10 cellular contexts compared by ENCODE assay signal in genomic region chr6:113654396-113654795, GRCh38.
DNase-seq lines count a peak whose midpoint lies in the region; ATAC-seq, FAIRE-seq and TF ChIP-seq lines count a peak whose summit lies in the region.
"Had no signal": no experiment of that assay in that cellular context is flagged by ENCODE, and none has a peak within 500 bp of the region (broad histone marks: within the 10 kb centered on the region; RNA-seq: fewer than 3 reads in every experiment).

No MANE protein-coding gene starts in this region.

- H3K23me2 ChIP-seq in H9 (ENCODE audit: insufficient read length, low read depth, low read length, poor library complexity, severe bottlenecking): no peaks in the 10 kb centered on the region

- H3K27ac Mint-ChIP-seq in CD4-positive, alpha-beta memory T cell: peak overlapping the region in 1 of 7 donors; percentile 26
- no peak overlapping the region for H3K27ac Mint-ChIP-seq in H9

- H4K5ac ChIP-seq in H9 (ENCODE audit: insufficient read length, low read depth, low read length): no peak overlapping the region

- H3K9me3 ChIP-seq in HCT116 (ENCODE audit: control insufficient read depth in 1 of 2, insufficient read depth in 1 of 2, low read depth in 1 of 2, low read length in 2 of 2) (no peaks in the 10 kb centered on the region), GM12878 (replicated peaks; ENCODE audit: control insufficient read depth, insufficient read depth, low read length) (no peaks in the 10 kb centered on the region; the same call in 2 of the 3 replicates), H9 (ENCODE audit: control insufficient read depth, low read depth, low read length) (no peaks in the 10 kb centered on the region)
- H3K9me3 ChIP-seq in CD4-positive, alpha-beta memory T cell (ENCODE audit: control insufficient read depth in 1 of 2, low read length in 2 of 2): no peaks in the 10 kb centered on the region

- H4K20me1 ChIP-seq in HCT116 (ENCODE audit: insufficient read depth) (no peaks in the 10 kb centered on the region), GM12878 (ENCODE audit: control insufficient read depth, insufficient read depth) (no peaks in the 10 kb centered on the region), H9 (ENCODE audit: control insufficient read depth, insufficient read depth, insufficient read length) (no peaks in the 10 kb centered on the region)

- H3K4me1 ChIP-seq in HCT116 (ENCODE audit: control insufficient read depth in 1 of 2, insufficient read depth in 2 of 2, low read length in 2 of 2) (peaks cover 0 to 7% of the 10 kb centered on the region in 2 experiments; a peak in 2 of 4 replicates), GM12878 (ENCODE audit: control insufficient read depth, insufficient read depth, low read length) (peaks cover 45% of the 10 kb centered on the region), H9 (ENCODE audit: insufficient read depth, low read length) (no peaks in the 10 kb centered on the region; the same call in 1 of the 2 replicates)
- H3K4me1 ChIP-seq in CD4-positive, alpha-beta memory T cell (ENCODE audit: insufficient read depth, low read length): no peaks in the 10 kb centered on the region

- RAD21 ChIA-PET in HCT116 (lab: Charles Lee; ENCODE audit: low non-redundant PET in 1 of 2, low total read pairs in 2 of 2, uncharacterized antibody in 2 of 2, unreplicated experiment in 2 of 2): no interaction called here
- RAD21 ChIA-PET in GM12878 (lab: Charles Lee; ENCODE audit: unreplicated experiment): interaction anchor here (1.5 to 3.1 kb wide), 4 partner anchors 7 to 30 kb away, joined by 3 to 11 read pairs (median 8); no protein-coding TSS in a partner anchor

- no peak overlapping the region for H3K4ac ChIP-seq in H9 (ENCODE audit: low read depth, low read length)

- in situ Hi-C loops in GM12878 (cut with MboI): no loop called here

- H3T11ph ChIP-seq in H9 (ENCODE audit: low read length): no peak overlapping the region

- H3K9ac ChIP-seq in HCT116 (ENCODE audit: low read length) (no peak overlapping the region), GM12878 (ENCODE audit: control insufficient read depth, insufficient read depth, low read length) (no peak overlapping the region), H9 (ENCODE audit: extremely low read depth, insufficient read length, low read length) (no peak overlapping the region)

- no peaks in the 10 kb centered on the region for H3K27me3 ChIP-seq in HCT116 (ENCODE audit: insufficient read depth, low read length)
- no peaks in the 10 kb centered on the region for H3K27me3 ChIP-seq in GM12878 (replicated peaks in 1 of 2; ENCODE audit: control insufficient read depth in 2 of 2, insufficient read depth in 2 of 2, low read length in 1 of 2)
- no peaks in the 10 kb centered on the region for H3K27me3 ChIP-seq in CD4-positive, alpha-beta memory T cell (ENCODE audit: insufficient read depth, low read length)
- H3K27me3 ChIP-seq in H9 (ENCODE audit: insufficient read depth, low read length): no peaks in the 10 kb centered on the region

- H2BK15ac ChIP-seq in H9 (ENCODE audit: low read depth, low read length): no peak overlapping the region

- H2AK5ac ChIP-seq in H9 (ENCODE audit: insufficient read length, low read length): no peak overlapping the region

- H3K36me3 ChIP-seq in HCT116 (ENCODE audit: control insufficient read depth in 1 of 2, insufficient read depth in 2 of 2, low read length in 2 of 2) (no peaks in the 10 kb centered on the region), GM12878 (ENCODE audit: control insufficient read depth in 2 of 2, insufficient read depth in 2 of 2, low read length in 1 of 2) (no peaks in the 10 kb centered on the region)
- no peaks in the 10 kb centered on the region for H3K36me3 ChIP-seq in CD4-positive, alpha-beta memory T cell (ENCODE audit: insufficient read depth, low read length)

- H3K18ac ChIP-seq in H9 (ENCODE audit: insufficient read length, low read depth, low read length): no peak overlapping the region

- H3K79me2 ChIP-seq in HCT116 (ENCODE audit: insufficient read depth, low read length) (no peaks in the 10 kb centered on the region), GM12878 (ENCODE audit: control insufficient read depth, insufficient read depth, low read length) (no peaks in the 10 kb centered on the region), H9 (ENCODE audit: insufficient read depth, low read length) (no peaks in the 10 kb centered on the region)

- H2BK5ac ChIP-seq in H9 (ENCODE audit: insufficient read length, low read length): no peak overlapping the region

- SMC1A ChIA-PET in GM12878 (lab: Charles Lee; ENCODE audit: uncharacterized antibody, unreplicated experiment): interaction anchor here (1.8 to 19.1 kb wide), 5 partner anchors 10 to 29 kb away, joined by 5 to 234 read pairs (median 9); no protein-coding TSS in a partner anchor

- peak; percentile 82 for ATAC-seq in HCT116
- ATAC-seq in GM12878: no peak
- ATAC-seq in GM21723 (IDR thresholded peaks at IDR 0.05; ENCODE audit: unreplicated experiment): no peak
- ATAC-seq in GM21786 (IDR thresholded peaks at IDR 0.05; ENCODE audit: unreplicated experiment): no peak

- peak overlapping the region; percentile 17; the same call in 1 of the 2 replicates for H3K4me2 ChIP-seq in HCT116 (ENCODE audit: low read length)
- no peak overlapping the region for H3K4me2 ChIP-seq in GM12878 (ENCODE audit: control insufficient read depth, insufficient read depth)
- no peak overlapping the region for H3K4me2 ChIP-seq in H9 (ENCODE audit: insufficient read depth, insufficient read length, low read length)

- H3K23ac ChIP-seq in H9 (ENCODE audit: insufficient read length, low read depth, low read length): no peak overlapping the region

- H2AFZ ChIP-seq in HCT116 (ENCODE audit: low read depth, low read length, poor library complexity, severe bottlenecking) (peak overlapping the region; percentile 28), GM12878 (ENCODE audit: control insufficient read depth, low read depth, low read length) (peak overlapping the region; percentile 51), H9 (ENCODE audit: low read length) (no peak overlapping the region)

- no peak overlapping the region for H3K56ac ChIP-seq in H9 (ENCODE audit: insufficient read length, low read depth, low read length)

- no peak overlapping the region for H4K8ac ChIP-seq in H9 (replicated peaks; ENCODE audit: insufficient read length, low read depth, low read length)

- H2BK120ac ChIP-seq in H9 (ENCODE audit: low read depth, low read length, poor library complexity, severe bottlenecking): no peak overlapping the region

- no peaks in the 10 kb centered on the region for H3K9me2 ChIP-seq in HCT116 (ENCODE audit: insufficient read depth)

- H4K91ac ChIP-seq in H9 (ENCODE audit: insufficient read length, low read depth, low read length): no peak overlapping the region

- TF ChIP-seq CTCF in HCT116 (IDR thresholded peaks at IDR 0.05 in 2 of 3, conservative IDR thresholded peaks at IDR 0.05 in 1 of 3; ENCODE audit: borderline replicate concordance in 1 of 3, insufficient read depth in 1 of 3, low read depth in 2 of 3, low read length in 2 of 3) (no peak), GM12878 (IDR thresholded peaks at IDR 0.05 in 2 of 3, conservative IDR thresholded peaks at IDR 0.05 in 1 of 3; ENCODE audit: control insufficient read depth in 2 of 3, extremely low read depth in 1 of 3, insufficient read depth in 1 of 3, low read depth in 3 of 3, low read length in 3 of 3) (no peak), H9 (conservative IDR thresholded peaks at IDR 0.05) (no peak)

- no peaks in the 10 kb centered on the region for H3K9me3 Mint-ChIP-seq in CD4-positive, alpha-beta memory T cell
- H3K9me3 Mint-ChIP-seq in H9: no peaks in the 10 kb centered on the region
- H3K9me3 Mint-ChIP-seq: memory B cell had no signal

- DNase-seq in HCT116 (ENCODE audit: low read depth, low spot score) (peak; percentile 41), GM12878 (ENCODE audit: low read depth, low spot score) (no peak), hippocampal formation (lab: John Stamatoyannopoulos, UW) (peak; percentile 42 to 53), H9 (no peak)
- DNase-seq in CD4-positive, alpha-beta memory T cell: no peak
- DNase-seq: activated naive CD4-positive, alpha-beta T cell treated with Interleukin-2 at 50 U/mL for 16 hours had no signal

- peaks cover 0 to 1% of the 10 kb centered on the region in 2 donors for H3K27me3 Mint-ChIP-seq in CD4-positive, alpha-beta memory T cell
- H3K27me3 Mint-ChIP-seq in H9 (ENCODE audit: low read depth): no peaks in the 10 kb centered on the region; the same call in 1 of the 2 replicates
- H3K27me3 Mint-ChIP-seq: memory B cell had no signal

- BruUV-seq in HCT116 (replicated peaks; lab: Mats Ljungman, UMichigan) (no TSS peak), GM12878 (replicated peaks; lab: Mats Ljungman, UMichigan) (no TSS peak)

- no peak overlapping the region for H3K4me3 Mint-ChIP-seq in CD4-positive, alpha-beta memory T cell
- no peak overlapping the region for H3K4me3 Mint-ChIP-seq in H9
- H3K4me3 Mint-ChIP-seq: memory B cell had no signal

- POLR2A ChIA-PET in HCT116 (lab: Charles Lee) (no interaction called here), GM12878 (lab: Charles Lee) (no interaction called here)
- POLR2A ChIA-PET in CD4-positive, alpha-beta memory T cell (lab: Charles Lee; ENCODE audit: partially characterized antibody): no interaction called here

- TF ChIP-seq POLR2A in HCT116 (IDR thresholded peaks at IDR 0.05; ENCODE audit: borderline replicate concordance, extremely low read depth, insufficient read depth, insufficient read length) (no peak), GM12878 (IDR thresholded peaks at IDR 0.05; ENCODE audit: low read depth, low read length) (no peak)

- no peaks in the 10 kb centered on the region for H3K4me1 Mint-ChIP-seq in CD4-positive, alpha-beta memory T cell
- peaks cover 16% of the 10 kb centered on the region in 2 experiments for H3K4me1 Mint-ChIP-seq in H9

- H3K36me3 Mint-ChIP-seq in CD4-positive, alpha-beta memory T cell: no peaks in the 10 kb centered on the region
- H3K36me3 Mint-ChIP-seq in H9 (ENCODE audit: insufficient read depth in 1 of 3, low read depth in 3 of 3): no peaks in the 10 kb centered on the region
- H3K36me3 Mint-ChIP-seq: memory B cell had no signal

- no peaks in the 10 kb centered on the region for H3K79me1 ChIP-seq in H9 (ENCODE audit: insufficient read depth, low read depth, low read length, poor library complexity, severe bottlenecking)

- no peak overlapping the region for H3K14ac ChIP-seq in H9 (ENCODE audit: insufficient read depth, low read length)

- CTCF ChIA-PET in HCT116 (lab: Charles Lee) (no interaction called here), GM12878 (lab: Yijun Ruan, JAX) (interaction anchor here (1.2 to 2.2 kb wide), 3 partner anchors 8 to 350 kb away, joined by 3 to 9 read pairs (median 4); no protein-coding TSS in a partner anchor)
- CTCF ChIA-PET in CD4-positive, alpha-beta memory T cell (lab: Charles Lee; ENCODE audit: partially characterized antibody): no interaction called here

- H2BK20ac ChIP-seq in H9 (ENCODE audit: low read depth, low read length, poor library complexity, severe bottlenecking): no peak overlapping the region

- no peak overlapping the region for H3K27ac ChIP-seq in HCT116 (ENCODE audit: low read depth, low read length)
- peak overlapping the region; percentile 58; the same call in 1 of the 2 replicates for H3K27ac ChIP-seq in GM12878 (ENCODE audit: control insufficient read depth, insufficient read depth)
- H3K27ac ChIP-seq in skin epidermis: peak overlapping the region in 12 of 21 experiments; percentile 6 to 71 (median 60)
- no peak overlapping the region for H3K27ac ChIP-seq in CD4-positive, alpha-beta memory T cell (ENCODE audit: low read depth, low read length)
- H3K27ac ChIP-seq in H9 (ENCODE audit: insufficient read length, low read depth, low read length): no peak overlapping the region

- TF ChIP-seq EP300 in GM12878 (IDR thresholded peaks at IDR 0.05; ENCODE audit: borderline replicate concordance in 1 of 2, control insufficient read depth in 1 of 2, low read depth in 2 of 2, low read length in 2 of 2): no peak

- no peak for FAIRE-seq in GM12878 (lab: Jason Lieb, UNC)

- intact Hi-C loops in HCT116 (cut with micrococcal nuclease): no loop called here
- intact Hi-C loops in GM12878 (cut with micrococcal nuclease; ENCODE audit: unreplicated experiment): no loop called here
- intact Hi-C loops in CD4-positive, alpha-beta memory T cell (cut with micrococcal nuclease): no loop called here

- TF ChIP-seq RAD21 in HCT116 (IDR thresholded peaks at IDR 0.05; ENCODE audit: low read depth): peak; percentile 19
- TF ChIP-seq RAD21 in GM12878 (IDR thresholded peaks at IDR 0.05; ENCODE audit: insufficient read depth, low read depth, low read length): no peak

- H2BK12ac ChIP-seq in H9 (ENCODE audit: insufficient read length, low read depth, low read length): no peak overlapping the region

- H3K4me3 ChIP-seq in HCT116 (replicated peaks in 1 of 2; ENCODE audit: low read depth in 1 of 2, low read length in 2 of 2) (no peak overlapping the region), GM12878 (no peak overlapping the region), skin epidermis (no peak overlapping the region)
- H3K4me3 ChIP-seq in CD4-positive, alpha-beta memory T cell (ENCODE audit: low read length in 2 of 2): no peak overlapping the region

Comparison
In these comparisons a context has a peak if more than half of its experiments do, and no peak if none do; other contexts are left out.
1. DNase-seq: peak in HCT116 (single experiment) and hippocampal formation (2 of 2); none in GM12878 (single experiment), CD4-positive, alpha-beta memory T cell (0 of 5) and H9 (single experiment).
2. H3K27ac ChIP-seq: peak in GM12878 (single experiment) and skin epidermis (12 of 21); none in HCT116 (single experiment), CD4-positive, alpha-beta memory T cell (single experiment) and H9 (single experiment).
3. Of the 18 proteins assayed by ChIP-seq in both GM12878 and HCT116: peak only in GM12878: none; only in HCT116: CBX3, CEBPB, JUND, POLR2AphosphoS5, RAD21 and SP1; in both: none; in neither: 12.